Comparison of ENCODE assay signal across 1 cellular context in the genomic region with DNA sequence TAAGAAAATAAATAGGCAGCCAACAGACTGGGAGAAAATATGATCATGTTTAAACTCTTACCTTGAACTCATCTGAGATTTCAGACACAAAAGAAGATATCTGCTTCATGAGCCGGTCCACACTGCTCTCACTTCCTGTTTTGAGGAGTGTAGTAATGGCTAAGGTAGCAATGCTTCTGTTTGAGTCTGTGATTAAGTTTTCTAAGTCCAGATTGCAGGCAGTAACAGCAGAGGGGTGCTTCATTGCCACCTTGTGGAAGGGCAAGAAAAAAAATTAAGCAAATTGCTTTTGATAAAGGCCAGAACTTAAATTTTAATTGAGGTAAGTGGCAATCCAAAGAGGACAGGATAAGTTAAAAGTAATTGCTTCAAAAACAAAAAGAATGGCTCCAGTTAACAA.
TF ChIP-seq lines count a peak whose summit lies in the region.

No MANE protein-coding gene starts in this region.

TF ChIP-seq in K562, 482 proteins besides CTCF, POLR2A, EP300 and RAD21 (continued from another document and continues in another):
- TF ChIP-seq, protein P1, sequence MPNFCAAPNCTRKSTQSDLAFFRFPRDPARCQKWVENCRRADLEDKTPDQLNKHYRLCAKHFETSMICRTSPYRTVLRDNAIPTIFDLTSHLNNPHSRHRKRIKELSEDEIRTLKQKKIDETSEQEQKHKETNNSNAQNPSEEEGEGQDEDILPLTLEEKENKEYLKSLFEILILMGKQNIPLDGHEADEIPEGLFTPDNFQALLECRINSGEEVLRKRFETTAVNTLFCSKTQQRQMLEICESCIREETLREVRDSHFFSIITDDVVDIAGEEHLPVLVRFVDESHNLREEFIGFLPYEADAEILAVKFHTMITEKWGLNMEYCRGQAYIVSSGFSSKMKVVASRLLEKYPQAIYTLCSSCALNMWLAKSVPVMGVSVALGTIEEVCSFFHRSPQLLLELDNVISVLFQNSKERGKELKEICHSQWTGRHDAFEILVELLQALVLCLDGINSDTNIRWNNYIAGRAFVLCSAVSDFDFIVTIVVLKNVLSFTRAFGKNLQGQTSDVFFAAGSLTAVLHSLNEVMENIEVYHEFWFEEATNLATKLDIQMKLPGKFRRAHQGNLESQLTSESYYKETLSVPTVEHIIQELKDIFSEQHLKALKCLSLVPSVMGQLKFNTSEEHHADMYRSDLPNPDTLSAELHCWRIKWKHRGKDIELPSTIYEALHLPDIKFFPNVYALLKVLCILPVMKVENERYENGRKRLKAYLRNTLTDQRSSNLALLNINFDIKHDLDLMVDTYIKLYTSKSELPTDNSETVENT (CRISPR knock-in tag; IDR thresholded peaks at IDR 0.05) = no peak
- TF ChIP-seq ZNF586 (CRISPR knock-in tag; conservative IDR thresholded peaks at IDR 0.05) = no peak
- TF ChIP-seq, protein P2, sequence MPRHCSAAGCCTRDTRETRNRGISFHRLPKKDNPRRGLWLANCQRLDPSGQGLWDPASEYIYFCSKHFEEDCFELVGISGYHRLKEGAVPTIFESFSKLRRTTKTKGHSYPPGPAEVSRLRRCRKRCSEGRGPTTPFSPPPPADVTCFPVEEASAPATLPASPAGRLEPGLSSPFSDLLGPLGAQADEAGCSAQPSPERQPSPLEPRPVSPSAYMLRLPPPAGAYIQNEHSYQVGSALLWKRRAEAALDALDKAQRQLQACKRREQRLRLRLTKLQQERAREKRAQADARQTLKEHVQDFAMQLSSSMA (CRISPR knock-in tag; IDR thresholded peaks at IDR 0.05) = no peak
- TF ChIP-seq DNMT1 (IDR thresholded peaks at IDR 0.05) = no peak
- no peak for TF ChIP-seq MTF1 (CRISPR knock-in tag; IDR thresholded peaks at IDR 0.05; ENCODE audit: borderline replicate concordance)
- TF ChIP-seq ZNF197 (CRISPR knock-in tag; IDR thresholded peaks at IDR 0.05; ENCODE audit: low read depth) = no peak
- 0 out of 2 replicates have a peak, but pooled peaks have one; percentile 20 for TF ChIP-seq TRIM28 (IDR thresholded peaks at IDR 0.05)
- TF ChIP-seq TSC22D4 (tag; IDR thresholded peaks at IDR 0.05) = no peak
- TF ChIP-seq PHB (CRISPR knock-in tag; IDR thresholded peaks at IDR 0.05) = no peak
- no peak for TF ChIP-seq POLR3A (IDR thresholded peaks at IDR 0.05; ENCODE audit: borderline replicate concordance, extremely low read depth, insufficient read depth, insufficient read length)
- TF ChIP-seq IFI16 (CRISPR knock-in tag; IDR thresholded peaks at IDR 0.05) = no peak
- no peak for TF ChIP-seq POLR2AphosphoS2 (IDR thresholded peaks at IDR 0.05; ENCODE audit: low read length)
- TF ChIP-seq SPI1 (IDR thresholded peaks at IDR 0.05; ENCODE audit: borderline replicate concordance, low read depth, low read length) = peak; percentile 97
- TF ChIP-seq BRD4 (IDR thresholded peaks at IDR 0.05) = no peak
- TF ChIP-seq DDX20 (tag; IDR thresholded peaks at IDR 0.05; ENCODE audit: low read depth) = no peak
- TF ChIP-seq MAFF (IDR thresholded peaks at IDR 0.05; ENCODE audit: low read length) = no peak
- no peak for TF ChIP-seq ZKSCAN1 (IDR thresholded peaks at IDR 0.05; ENCODE audit: low read depth, low read length)
- TF ChIP-seq ELF1 (tag; IDR thresholded peaks at IDR 0.05) = peak; percentile 70
- peak; percentile 61 to 96; a peak in 3 of 4 replicates for TF ChIP-seq RCOR1 (IDR thresholded peaks at IDR 0.05; ENCODE audit: borderline replicate concordance in 1 of 2, low read depth in 2 of 2, low read length in 2 of 2)
- TF ChIP-seq, protein P3, sequence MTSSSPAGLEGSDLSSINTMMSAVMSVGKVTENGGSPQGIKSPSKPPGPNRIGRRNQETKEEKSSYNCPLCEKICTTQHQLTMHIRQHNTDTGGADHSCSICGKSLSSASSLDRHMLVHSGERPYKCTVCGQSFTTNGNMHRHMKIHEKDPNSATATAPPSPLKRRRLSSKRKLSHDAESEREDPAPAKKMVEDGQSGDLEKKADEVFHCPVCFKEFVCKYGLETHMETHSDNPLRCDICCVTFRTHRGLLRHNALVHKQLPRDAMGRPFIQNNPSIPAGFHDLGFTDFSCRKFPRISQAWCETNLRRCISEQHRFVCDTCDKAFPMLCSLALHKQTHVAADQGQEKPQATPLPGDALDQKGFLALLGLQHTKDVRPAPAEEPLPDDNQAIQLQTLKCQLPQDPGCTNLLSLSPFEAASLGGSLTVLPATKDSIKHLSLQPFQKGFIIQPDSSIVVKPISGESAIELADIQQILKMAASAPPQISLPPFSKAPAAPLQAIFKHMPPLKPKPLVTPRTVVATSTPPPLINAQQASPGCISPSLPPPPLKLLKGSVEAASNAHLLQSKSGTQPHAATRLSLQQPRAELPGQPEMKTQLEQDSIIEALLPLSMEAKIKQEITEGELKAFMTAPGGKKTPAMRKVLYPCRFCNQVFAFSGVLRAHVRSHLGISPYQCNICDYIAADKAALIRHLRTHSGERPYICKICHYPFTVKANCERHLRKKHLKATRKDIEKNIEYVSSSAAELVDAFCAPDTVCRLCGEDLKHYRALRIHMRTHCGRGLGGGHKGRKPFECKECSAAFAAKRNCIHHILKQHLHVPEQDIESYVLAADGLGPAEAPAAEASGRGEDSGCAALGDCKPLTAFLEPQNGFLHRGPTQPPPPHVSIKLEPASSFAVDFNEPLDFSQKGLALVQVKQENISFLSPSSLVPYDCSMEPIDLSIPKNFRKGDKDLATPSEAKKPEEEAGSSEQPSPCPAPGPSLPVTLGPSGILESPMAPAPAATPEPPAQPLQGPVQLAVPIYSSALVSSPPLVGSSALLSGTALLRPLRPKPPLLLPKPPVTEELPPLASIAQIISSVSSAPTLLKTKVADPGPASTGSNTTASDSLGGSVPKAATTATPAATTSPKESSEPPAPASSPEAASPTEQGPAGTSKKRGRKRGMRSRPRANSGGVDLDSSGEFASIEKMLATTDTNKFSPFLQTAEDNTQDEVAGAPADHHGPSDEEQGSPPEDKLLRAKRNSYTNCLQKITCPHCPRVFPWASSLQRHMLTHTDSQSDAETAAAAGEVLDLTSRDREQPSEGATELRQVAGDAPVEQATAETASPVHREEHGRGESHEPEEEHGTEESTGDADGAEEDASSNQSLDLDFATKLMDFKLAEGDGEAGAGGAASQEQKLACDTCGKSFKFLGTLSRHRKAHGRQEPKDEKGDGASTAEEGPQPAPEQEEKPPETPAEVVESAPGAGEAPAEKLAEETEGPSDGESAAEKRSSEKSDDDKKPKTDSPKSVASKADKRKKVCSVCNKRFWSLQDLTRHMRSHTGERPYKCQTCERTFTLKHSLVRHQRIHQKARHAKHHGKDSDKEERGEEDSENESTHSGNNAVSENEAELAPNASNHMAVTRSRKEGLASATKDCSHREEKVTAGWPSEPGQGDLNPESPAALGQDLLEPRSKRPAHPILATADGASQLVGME (CRISPR knock-in tag; IDR thresholded peaks at IDR 0.05) = no peak
- TF ChIP-seq JUNB (CRISPR knock-in tag; conservative IDR thresholded peaks at IDR 0.05) = no peak
- no peak for TF ChIP-seq ATF1 (CRISPR knock-in tag; IDR thresholded peaks at IDR 0.05)
- TF ChIP-seq ATF1 (tag; IDR thresholded peaks at IDR 0.05) = no peak
- TF ChIP-seq FOXA3 (CRISPR knock-in tag; conservative IDR thresholded peaks at IDR 0.05 in 1 of 2, IDR thresholded peaks at IDR 0.05 in 1 of 2) = no peak
- no peak for TF ChIP-seq NR3C1 (CRISPR knock-in tag; IDR thresholded peaks at IDR 0.05)
- TF ChIP-seq OTX1 (CRISPR knock-in tag; IDR thresholded peaks at IDR 0.05) = no peak
- TF ChIP-seq, protein P4, sequence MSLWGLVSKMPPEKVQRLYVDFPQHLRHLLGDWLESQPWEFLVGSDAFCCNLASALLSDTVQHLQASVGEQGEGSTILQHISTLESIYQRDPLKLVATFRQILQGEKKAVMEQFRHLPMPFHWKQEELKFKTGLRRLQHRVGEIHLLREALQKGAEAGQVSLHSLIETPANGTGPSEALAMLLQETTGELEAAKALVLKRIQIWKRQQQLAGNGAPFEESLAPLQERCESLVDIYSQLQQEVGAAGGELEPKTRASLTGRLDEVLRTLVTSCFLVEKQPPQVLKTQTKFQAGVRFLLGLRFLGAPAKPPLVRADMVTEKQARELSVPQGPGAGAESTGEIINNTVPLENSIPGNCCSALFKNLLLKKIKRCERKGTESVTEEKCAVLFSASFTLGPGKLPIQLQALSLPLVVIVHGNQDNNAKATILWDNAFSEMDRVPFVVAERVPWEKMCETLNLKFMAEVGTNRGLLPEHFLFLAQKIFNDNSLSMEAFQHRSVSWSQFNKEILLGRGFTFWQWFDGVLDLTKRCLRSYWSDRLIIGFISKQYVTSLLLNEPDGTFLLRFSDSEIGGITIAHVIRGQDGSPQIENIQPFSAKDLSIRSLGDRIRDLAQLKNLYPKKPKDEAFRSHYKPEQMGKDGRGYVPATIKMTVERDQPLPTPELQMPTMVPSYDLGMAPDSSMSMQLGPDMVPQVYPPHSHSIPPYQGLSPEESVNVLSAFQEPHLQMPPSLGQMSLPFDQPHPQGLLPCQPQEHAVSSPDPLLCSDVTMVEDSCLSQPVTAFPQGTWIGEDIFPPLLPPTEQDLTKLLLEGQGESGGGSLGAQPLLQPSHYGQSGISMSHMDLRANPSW (CRISPR knock-in tag; IDR thresholded peaks at IDR 0.05) = no peak
- peak; percentile 40; the same call in 1 of the 2 replicates for TF ChIP-seq ETV1 (tag; conservative IDR thresholded peaks at IDR 0.05; ENCODE audit: low read depth)
- TF ChIP-seq CBX1 (IDR thresholded peaks at IDR 0.05; ENCODE audit: low read depth) = no peak
- TF ChIP-seq ELF2 (CRISPR knock-in tag; IDR thresholded peaks at IDR 0.05) = no peak
- TF ChIP-seq, protein P5, sequence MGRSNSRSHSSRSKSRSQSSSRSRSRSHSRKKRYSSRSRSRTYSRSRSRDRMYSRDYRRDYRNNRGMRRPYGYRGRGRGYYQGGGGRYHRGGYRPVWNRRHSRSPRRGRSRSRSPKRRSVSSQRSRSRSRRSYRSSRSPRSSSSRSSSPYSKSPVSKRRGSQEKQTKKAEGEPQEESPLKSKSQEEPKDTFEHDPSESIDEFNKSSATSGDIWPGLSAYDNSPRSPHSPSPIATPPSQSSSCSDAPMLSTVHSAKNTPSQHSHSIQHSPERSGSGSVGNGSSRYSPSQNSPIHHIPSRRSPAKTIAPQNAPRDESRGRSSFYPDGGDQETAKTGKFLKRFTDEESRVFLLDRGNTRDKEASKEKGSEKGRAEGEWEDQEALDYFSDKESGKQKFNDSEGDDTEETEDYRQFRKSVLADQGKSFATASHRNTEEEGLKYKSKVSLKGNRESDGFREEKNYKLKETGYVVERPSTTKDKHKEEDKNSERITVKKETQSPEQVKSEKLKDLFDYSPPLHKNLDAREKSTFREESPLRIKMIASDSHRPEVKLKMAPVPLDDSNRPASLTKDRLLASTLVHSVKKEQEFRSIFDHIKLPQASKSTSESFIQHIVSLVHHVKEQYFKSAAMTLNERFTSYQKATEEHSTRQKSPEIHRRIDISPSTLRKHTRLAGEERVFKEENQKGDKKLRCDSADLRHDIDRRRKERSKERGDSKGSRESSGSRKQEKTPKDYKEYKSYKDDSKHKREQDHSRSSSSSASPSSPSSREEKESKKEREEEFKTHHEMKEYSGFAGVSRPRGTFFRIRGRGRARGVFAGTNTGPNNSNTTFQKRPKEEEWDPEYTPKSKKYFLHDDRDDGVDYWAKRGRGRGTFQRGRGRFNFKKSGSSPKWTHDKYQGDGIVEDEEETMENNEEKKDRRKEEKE (IDR thresholded peaks at IDR 0.05; ENCODE audit: borderline replicate concordance in 1 of 2, control insufficient read depth in 1 of 2, low read depth in 2 of 2, low read length in 1 of 2) = no peak
- TF ChIP-seq HNRNPH1 (optimal IDR thresholded peaks at IDR 0.05; ENCODE audit: low read depth, low read length) = no peak
- TF ChIP-seq, protein P6, sequence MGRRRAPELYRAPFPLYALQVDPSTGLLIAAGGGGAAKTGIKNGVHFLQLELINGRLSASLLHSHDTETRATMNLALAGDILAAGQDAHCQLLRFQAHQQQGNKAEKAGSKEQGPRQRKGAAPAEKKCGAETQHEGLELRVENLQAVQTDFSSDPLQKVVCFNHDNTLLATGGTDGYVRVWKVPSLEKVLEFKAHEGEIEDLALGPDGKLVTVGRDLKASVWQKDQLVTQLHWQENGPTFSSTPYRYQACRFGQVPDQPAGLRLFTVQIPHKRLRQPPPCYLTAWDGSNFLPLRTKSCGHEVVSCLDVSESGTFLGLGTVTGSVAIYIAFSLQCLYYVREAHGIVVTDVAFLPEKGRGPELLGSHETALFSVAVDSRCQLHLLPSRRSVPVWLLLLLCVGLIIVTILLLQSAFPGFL (CRISPR knock-in tag; IDR thresholded peaks at IDR 0.05) = no peak
- TF ChIP-seq CC2D1A (IDR thresholded peaks at IDR 0.05) = peak; percentile 14; the same call in 1 of the 2 replicates
- TF ChIP-seq PCBP1 (IDR thresholded peaks at IDR 0.05; ENCODE audit: low read depth, low read length, poor library complexity, severe bottlenecking) = no peak
- TF ChIP-seq FUS (optimal IDR thresholded peaks at IDR 0.05; ENCODE audit: low read depth, low read length) = no peak
- TF ChIP-seq, protein P7, sequence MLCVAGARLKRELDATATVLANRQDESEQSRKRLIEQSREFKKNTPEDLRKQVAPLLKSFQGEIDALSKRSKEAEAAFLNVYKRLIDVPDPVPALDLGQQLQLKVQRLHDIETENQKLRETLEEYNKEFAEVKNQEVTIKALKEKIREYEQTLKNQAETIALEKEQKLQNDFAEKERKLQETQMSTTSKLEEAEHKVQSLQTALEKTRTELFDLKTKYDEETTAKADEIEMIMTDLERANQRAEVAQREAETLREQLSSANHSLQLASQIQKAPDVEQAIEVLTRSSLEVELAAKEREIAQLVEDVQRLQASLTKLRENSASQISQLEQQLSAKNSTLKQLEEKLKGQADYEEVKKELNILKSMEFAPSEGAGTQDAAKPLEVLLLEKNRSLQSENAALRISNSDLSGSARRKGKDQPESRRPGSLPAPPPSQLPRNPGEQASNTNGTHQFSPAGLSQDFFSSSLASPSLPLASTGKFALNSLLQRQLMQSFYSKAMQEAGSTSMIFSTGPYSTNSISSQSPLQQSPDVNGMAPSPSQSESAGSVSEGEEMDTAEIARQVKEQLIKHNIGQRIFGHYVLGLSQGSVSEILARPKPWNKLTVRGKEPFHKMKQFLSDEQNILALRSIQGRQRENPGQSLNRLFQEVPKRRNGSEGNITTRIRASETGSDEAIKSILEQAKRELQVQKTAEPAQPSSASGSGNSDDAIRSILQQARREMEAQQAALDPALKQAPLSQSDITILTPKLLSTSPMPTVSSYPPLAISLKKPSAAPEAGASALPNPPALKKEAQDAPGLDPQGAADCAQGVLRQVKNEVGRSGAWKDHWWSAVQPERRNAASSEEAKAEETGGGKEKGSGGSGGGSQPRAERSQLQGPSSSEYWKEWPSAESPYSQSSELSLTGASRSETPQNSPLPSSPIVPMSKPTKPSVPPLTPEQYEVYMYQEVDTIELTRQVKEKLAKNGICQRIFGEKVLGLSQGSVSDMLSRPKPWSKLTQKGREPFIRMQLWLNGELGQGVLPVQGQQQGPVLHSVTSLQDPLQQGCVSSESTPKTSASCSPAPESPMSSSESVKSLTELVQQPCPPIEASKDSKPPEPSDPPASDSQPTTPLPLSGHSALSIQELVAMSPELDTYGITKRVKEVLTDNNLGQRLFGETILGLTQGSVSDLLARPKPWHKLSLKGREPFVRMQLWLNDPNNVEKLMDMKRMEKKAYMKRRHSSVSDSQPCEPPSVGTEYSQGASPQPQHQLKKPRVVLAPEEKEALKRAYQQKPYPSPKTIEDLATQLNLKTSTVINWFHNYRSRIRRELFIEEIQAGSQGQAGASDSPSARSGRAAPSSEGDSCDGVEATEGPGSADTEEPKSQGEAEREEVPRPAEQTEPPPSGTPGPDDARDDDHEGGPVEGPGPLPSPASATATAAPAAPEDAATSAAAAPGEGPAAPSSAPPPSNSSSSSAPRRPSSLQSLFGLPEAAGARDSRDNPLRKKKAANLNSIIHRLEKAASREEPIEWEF (CRISPR knock-in tag; IDR thresholded peaks at IDR 0.05) = no peak
- TF ChIP-seq DACH1 (IDR thresholded peaks at IDR 0.05; ENCODE audit: partially characterized antibody) = no peak
- TF ChIP-seq, protein P8, sequence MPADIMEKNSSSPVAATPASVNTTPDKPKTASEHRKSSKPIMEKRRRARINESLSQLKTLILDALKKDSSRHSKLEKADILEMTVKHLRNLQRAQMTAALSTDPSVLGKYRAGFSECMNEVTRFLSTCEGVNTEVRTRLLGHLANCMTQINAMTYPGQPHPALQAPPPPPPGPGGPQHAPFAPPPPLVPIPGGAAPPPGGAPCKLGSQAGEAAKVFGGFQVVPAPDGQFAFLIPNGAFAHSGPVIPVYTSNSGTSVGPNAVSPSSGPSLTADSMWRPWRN (IDR thresholded peaks at IDR 0.05; ENCODE audit: low read depth) = no peak
